Comparison of ENCODE assay signal across 8 cellular contexts in genomic region chr16:24539850-24540484, GRCh38.
DNase-seq lines count a peak whose midpoint lies in the region; ATAC-seq and TF ChIP-seq lines count a peak whose summit lies in the region.

No MANE protein-coding gene starts in this region.

- H3K27ac Mint-ChIP-seq in stimulated activated effector memory CD8-positive, alpha-beta T cell treated with anti-CD3 and anti-CD28 coated beads, Interleukin-12 subunit alpha, Interleukin-12 subunit beta, amount 100 ng/mL, for 72 hours, result peak overlapping the region; percentile 100

- DNase-seq in AG09309 (ENCODE audit: low read depth) (no peak), midbrain (lab: John Stamatoyannopoulos, UW) (peak; percentile 43), GOT3 (lab: John Stamatoyannopoulos, UW) (no peak)
- peak; percentile 74 for DNase-seq in activated CD4-positive, CD25-positive, alpha-beta regulatory T cell treated with anti-CD3 and anti-CD28 coated beads, Interleukin-2, amount 50 U/mL, for 72 hours
- peak; percentile 35 for DNase-seq in effector CD4-positive, alpha-beta T cell
- DNase-seq in stimulated activated effector memory CD8-positive, alpha-beta T cell treated with anti-CD3 and anti-CD28 coated beads, Interleukin-12 subunit alpha, Interleukin-12 subunit beta, amount 100 ng/mL, for 72 hours (ENCODE audit: low spot score in 2 of 2), result no peak

- H3K4me3 ChIP-seq in AG09309 (ENCODE audit: control insufficient read depth, low read depth, low read length), result peak overlapping the region; percentile 96

- peaks cover 29% of the 10 kb centered on the region for H3K4me1 Mint-ChIP-seq in stimulated activated effector memory CD8-positive, alpha-beta T cell treated with anti-CD3 and anti-CD28 coated beads, Interleukin-12 subunit alpha, Interleukin-12 subunit beta, amount 100 ng/mL, for 72 hours

- peak; percentile 31 for ATAC-seq in GM19351 (IDR thresholded peaks at IDR 0.05; ENCODE audit: unreplicated experiment)
- peak; percentile 27 for ATAC-seq in HG03520 (IDR thresholded peaks at IDR 0.05; ENCODE audit: unreplicated experiment)
- ATAC-seq in stimulated activated effector memory CD8-positive, alpha-beta T cell treated with anti-CD3 and anti-CD28 coated beads, Interleukin-12 subunit alpha, Interleukin-12 subunit beta, amount 100 ng/mL, for 72 hours, result peak; percentile 65

- peaks cover 60% of the 10 kb centered on the region for H3K36me3 Mint-ChIP-seq in stimulated activated effector memory CD8-positive, alpha-beta T cell treated with anti-CD3 and anti-CD28 coated beads, Interleukin-12 subunit alpha, Interleukin-12 subunit beta, amount 100 ng/mL, for 72 hours

- H3K9me3 Mint-ChIP-seq in stimulated activated effector memory CD8-positive, alpha-beta T cell treated with anti-CD3 and anti-CD28 coated beads, Interleukin-12 subunit alpha, Interleukin-12 subunit beta, amount 100 ng/mL, for 72 hours, result no peaks in the 10 kb centered on the region

- no peak for TF ChIP-seq CTCF in AG09309 (IDR thresholded peaks at IDR 0.05; ENCODE audit: control insufficient read depth, insufficient read depth, low read depth, low read length, missing control alignments)

- peak overlapping the region; percentile 98 for H3K4me3 Mint-ChIP-seq in stimulated activated effector memory CD8-positive, alpha-beta T cell treated with anti-CD3 and anti-CD28 coated beads, Interleukin-12 subunit alpha, Interleukin-12 subunit beta, amount 100 ng/mL, for 72 hours

Comparison
In these comparisons a context has a peak if more than half of its experiments do, and no peak if none do; other contexts are left out.
1. DNase-seq: peak in activated CD4-positive, CD25-positive, alpha-beta regulatory T cell treated with anti-CD3 and anti-CD28 coated beads, Interleukin-2, amount 50 U/mL, for 72 hours (single experiment), effector CD4-positive, alpha-beta T cell (single experiment) and midbrain (single experiment); none in AG09309 (single experiment), stimulated activated effector memory CD8-positive, alpha-beta T cell treated with anti-CD3 and anti-CD28 coated beads, Interleukin-12 subunit alpha, Interleukin-12 subunit beta, amount 100 ng/mL, for 72 hours (0 of 2) and GOT3 (single experiment).
2. Peak in every context shown above with its lines, with median percentiles within 50 percentile points of each other: ATAC-seq.